In genomic region chr2:240434728-240435456, GRCh38 we compare ENCODE assay signal across 8 cellular contexts. TPM values are rescaled to one million over a fixed set of nuclear protein-coding genes. Genes with fewer than 3 reads are reported as not detected.
DNase-seq lines count a peak whose midpoint lies in the region; ATAC-seq and TF ChIP-seq lines count a peak whose summit lies in the region.

No MANE protein-coding gene starts in this region.

- peaks cover 5% of the 10 kb centered on the region; the same call in 1 of the 2 replicates for H3K4me1 ChIP-seq in HUES48 (ENCODE audit: control insufficient read depth, insufficient read depth, low read length)

- H3K27ac ChIP-seq in HUES48 (ENCODE audit: low read depth, low read length) = peak overlapping the region; percentile 3

- ATAC-seq in stimulated activated naive CD8-positive, alpha-beta T cell treated with anti-CD3 and anti-CD28 coated beads, Interleukin-15, amount 100 ng/mL, for 72 hours = peak; percentile 77

- H3K36me3 Mint-ChIP-seq in neural crest cell (ENCODE audit: low read depth) = no peaks in the 10 kb centered on the region

- H3K36me3 ChIP-seq in HUES48 (ENCODE audit: control insufficient read depth, insufficient read depth, low read length) = no peaks in the 10 kb centered on the region

- TF ChIP-seq CTCF in AG10803 (conservative IDR thresholded peaks at IDR 0.05; ENCODE audit: low read length) (no peak), foreskin fibroblast (IDR thresholded peaks at IDR 0.05; ENCODE audit: low read depth, low read length) (no peak), neural crest cell (conservative IDR thresholded peaks at IDR 0.05) (no peak)

- no peaks in the 10 kb centered on the region for H3K9me3 Mint-ChIP-seq in neural crest cell
- H3K9me3 Mint-ChIP-seq in stimulated activated naive CD8-positive, alpha-beta T cell treated with anti-CD3 and anti-CD28 coated beads, Interleukin-15, amount 100 ng/mL, for 72 hours = no peaks in the 10 kb centered on the region

- H3K4me1 Mint-ChIP-seq in neural crest cell = peaks cover 14% of the 10 kb centered on the region
- peaks cover 32% of the 10 kb centered on the region for H3K4me1 Mint-ChIP-seq in stimulated activated naive CD8-positive, alpha-beta T cell treated with anti-CD3 and anti-CD28 coated beads, Interleukin-15, amount 100 ng/mL, for 72 hours

- DNase-seq in AG10803 (ENCODE audit: low read depth) = peak; percentile 92
- peak; percentile 78 for DNase-seq in GM19240 (ENCODE audit: insufficient read length, low spot score)
- DNase-seq in RPMI8226 = peak; percentile 94
- peak; percentile 85 for DNase-seq in activated gamma-delta T cell treated with Interleukin-2 at 50 U/mL for 16 hours
- peak; percentile 93 to 98 for DNase-seq in foreskin fibroblast
- peak; percentile 83 for DNase-seq in neural crest cell (ENCODE audit: low read depth, low spot score)
- DNase-seq in stimulated activated naive CD8-positive, alpha-beta T cell treated with anti-CD3 and anti-CD28 coated beads, Interleukin-15, amount 100 ng/mL, for 72 hours = peak; percentile 77 to 78

- H3K27me3 ChIP-seq in HUES48 (ENCODE audit: control insufficient read depth, insufficient read depth, low read length) = peaks cover 31% of the 10 kb centered on the region

- H3K9ac ChIP-seq in HUES48 (ENCODE audit: low read depth, low read length) = no peak overlapping the region

- H3K27ac Mint-ChIP-seq in neural crest cell (ENCODE audit: unreplicated experiment) = peak overlapping the region; percentile 19
- H3K27ac Mint-ChIP-seq in stimulated activated naive CD8-positive, alpha-beta T cell treated with anti-CD3 and anti-CD28 coated beads, Interleukin-15, amount 100 ng/mL, for 72 hours = peak overlapping the region in 1 of 2 donors; percentile 38

- no peaks in the 10 kb centered on the region for H3K9me3 ChIP-seq in HUES48 (ENCODE audit: control insufficient read depth, insufficient read depth, low read length)

- peak overlapping the region; percentile 93 for H3K4me3 Mint-ChIP-seq in neural crest cell
- peak overlapping the region; percentile 71 to 86 for H3K4me3 Mint-ChIP-seq in stimulated activated naive CD8-positive, alpha-beta T cell treated with anti-CD3 and anti-CD28 coated beads, Interleukin-15, amount 100 ng/mL, for 72 hours

- H3K4me3 ChIP-seq in AG10803 (ENCODE audit: low read length) (peak overlapping the region; percentile 65), HUES48 (ENCODE audit: low read depth, low read length) (peak overlapping the region; percentile 72), foreskin fibroblast (ENCODE audit: low read depth in 1 of 2, low read length in 2 of 2) (peak overlapping the region; percentile 66 to 67)

- peaks cover 3% of the 10 kb centered on the region for H3K27me3 Mint-ChIP-seq in neural crest cell (ENCODE audit: low read depth)
- H3K27me3 Mint-ChIP-seq in stimulated activated naive CD8-positive, alpha-beta T cell treated with anti-CD3 and anti-CD28 coated beads, Interleukin-15, amount 100 ng/mL, for 72 hours = peaks cover 47% of the 10 kb centered on the region

RNA-seq across cellular contexts. Expression of gene GPC1, which starts 0.6 kb away (rescaled TPM):
- total RNA-seq in neural crest cell = 88.6 and 89.9 TPM in 2 replicates

Comparison
In these comparisons a context has a peak if more than half of its experiments do, and no peak if none do; other contexts are left out.
1. Peak in every context shown above with its lines: DNase-seq, ATAC-seq, H3K4me3 ChIP-seq and H3K27ac ChIP-seq.